ENCODE assay signal across 13 cellular contexts in the genomic region with DNA sequence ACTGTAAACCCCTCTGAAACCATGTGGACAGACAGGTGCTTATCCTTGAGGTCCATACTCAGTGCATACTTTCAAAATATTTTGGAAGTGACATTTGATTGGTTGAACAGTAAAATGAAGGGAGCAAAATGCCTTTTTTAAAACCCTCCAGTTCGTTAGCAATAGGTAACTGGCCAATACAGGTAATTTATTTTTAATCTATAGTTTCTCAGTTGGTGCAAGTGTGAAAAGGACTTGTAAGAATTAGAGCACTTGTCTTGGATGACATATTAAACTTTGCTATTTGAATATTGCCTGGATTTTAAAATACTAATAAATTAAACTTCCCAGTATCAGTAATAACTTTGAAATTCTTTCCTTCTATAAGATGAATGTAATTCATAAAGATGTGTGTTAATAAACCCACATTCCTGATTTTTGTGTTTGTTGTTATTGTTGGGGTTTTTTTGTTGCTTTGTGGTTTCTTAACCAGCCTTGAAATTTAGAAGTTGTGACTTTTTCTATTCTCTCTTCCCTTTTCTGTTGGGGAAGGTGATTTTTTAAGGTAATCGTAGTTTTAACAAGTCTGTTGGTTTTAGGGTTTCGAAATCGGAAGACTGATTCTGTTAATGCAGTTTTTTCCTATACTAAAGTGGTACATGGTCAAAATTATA.
DNase-seq lines count a peak whose midpoint lies in the region; ATAC-seq, FAIRE-seq and TF ChIP-seq lines count a peak whose summit lies in the region.
"Had no signal": no experiment of that assay in that cellular context is flagged by ENCODE, and none has a peak within 500 bp of the region (broad histone marks: within the 10 kb centered on the region; RNA-seq: fewer than 3 reads in every experiment).

No MANE protein-coding gene starts in this region.

- ATAC-seq in HG02588 (IDR thresholded peaks at IDR 0.05; ENCODE audit: unreplicated experiment) (peak; percentile 67), HG03439 (IDR thresholded peaks at IDR 0.05; ENCODE audit: unreplicated experiment) (peak; percentile 60)
- ATAC-seq: gastroesophageal sphincter, Right ventricle myocardium inferior had no signal

- no peak for TF ChIP-seq CTCF in GM10248 (IDR thresholded peaks at IDR 0.05; ENCODE audit: control extremely low read depth, extremely low read depth, low read depth, missing control alignments)

- peak; percentile 67 for FAIRE-seq in GM19239 (lab: Jason Lieb, UNC)

- CTCF ChIA-PET in GM10248 (lab: Yijun Ruan, JAX): interaction anchor here (1.0 kb wide), 1 partner anchor 13 kb away, joined by 3 read pairs; no protein-coding TSS in a partner anchor

- DNase-seq in GM10248 (ENCODE audit: extremely low spot score): peak; percentile 20
- DNase-seq in GM19239 (ENCODE audit: insufficient read length, low spot score): no peak
- no peak for DNase-seq in effector CD8-positive, alpha-beta T cell (lab: John Stamatoyannopoulos, UW)
- no peak for DNase-seq in SKM-1 treated with dmso at 0.1 percent for 144 hours (lab: John Stamatoyannopoulos, UW; ENCODE audit: unreplicated experiment)
- DNase-seq in cerebellum (ENCODE audit: low spot score): no peak
- no peak for DNase-seq in AG20443 (ENCODE audit: low spot score)
- DNase-seq: ACHN, MV-4-11, NCI-H345 had no signal

- POLR2A ChIA-PET in GM10248 (lab: Yijun Ruan, JAX): no interaction called here
